20 cellular contexts compared by ENCODE assay signal in genomic region chr12:113896194-113896593, GRCh38.
DNase-seq lines count a peak whose midpoint lies in the region; ATAC-seq, FAIRE-seq and TF ChIP-seq lines count a peak whose summit lies in the region.
"Had no signal": no experiment of that assay in that cellular context is flagged by ENCODE, and none has a peak within 500 bp of the region (broad histone marks: within the 10 kb centered on the region; RNA-seq: fewer than 3 reads in every experiment).

No MANE protein-coding gene starts in this region.

- TF ChIP-seq EP300 in gastroesophageal sphincter (IDR thresholded peaks at IDR 0.05) = no peak

- FAIRE-seq in keratinocyte (lab: Jason Lieb, UNC) = peak; percentile 41
- FAIRE-seq: GM12878, GM18507 had no signal

- H3K9ac ChIP-seq in endodermal cell (ENCODE audit: extremely low read depth, low read length, poor library complexity, severe bottlenecking) (no peak overlapping the region), keratinocyte (ENCODE audit: control insufficient read depth, extremely low read depth, insufficient read depth, low read length) (no peak overlapping the region)

- dilution Hi-C loops in keratinocyte (cut with MboI; ENCODE audit: extremely low pct_ligation_motif_present, low sequenced_read_pairs) = no loop called here

- H2AFZ ChIP-seq in keratinocyte (ENCODE audit: control insufficient read depth, low read length) = peak overlapping the region; percentile 19

- no peaks in the 10 kb centered on the region for H4K20me1 ChIP-seq in keratinocyte (ENCODE audit: control insufficient read depth, extremely low read depth, insufficient read depth, low read length)

- H3K36me3 Mint-ChIP-seq in endodermal cell (ENCODE audit: low read depth) = peaks cover 10% of the 10 kb centered on the region

- peak overlapping the region; percentile 41 for H3K4me2 ChIP-seq in keratinocyte (ENCODE audit: control insufficient read depth, extremely low read depth, insufficient read depth, low read depth, low read length)

- H3K4me1 Mint-ChIP-seq in endodermal cell = peaks cover 27% of the 10 kb centered on the region

- H3K27me3 ChIP-seq in right cardiac atrium (ENCODE audit: control insufficient read depth, insufficient read depth) (no peaks in the 10 kb centered on the region), endodermal cell (ENCODE audit: control insufficient read depth, insufficient read depth, low read length, poor library complexity, severe bottlenecking) (no peaks in the 10 kb centered on the region), keratinocyte (ENCODE audit: control insufficient read depth, extremely low read depth, insufficient read depth, low read length) (no peaks in the 10 kb centered on the region), gastroesophageal sphincter (no peaks in the 10 kb centered on the region)

- no peak overlapping the region for H3K27ac ChIP-seq in right cardiac atrium (ENCODE audit: low read length)
- H3K27ac ChIP-seq in endodermal cell (ENCODE audit: low read depth, low read length) = no peak overlapping the region
- H3K27ac ChIP-seq in keratinocyte (ENCODE audit: control insufficient read depth, insufficient read depth, low read length) = no peak overlapping the region
- no peak overlapping the region for H3K27ac ChIP-seq in gastroesophageal sphincter

- DNase-seq in cardiac septum (ENCODE audit: low spot score) (peak; percentile 54), right cardiac atrium (no peak), endodermal cell (peak; percentile 93), keratinocyte (ENCODE audit: low read depth, low spot score) (no peak), NCI-H2196 (lab: John Stamatoyannopoulos, UW; ENCODE audit: unreplicated experiment) (no peak)
- DNase-seq: 8988T, C1 segment of cervical spinal cord, DMS53, IMR-90, Kasumi-1, NCI-H1105 treated with DMSO at 0.1 percent for 48 hours, NCI-H187, NCI-H2171 treated with DMSO at 0.1 percent for 48 hours, NCI-H510A, RPMI8226 had no signal

- H3K4me3 Mint-ChIP-seq in endodermal cell = no peak overlapping the region

- intact Hi-C loops in cardiac septum (cut with DNase I) = no loop called here
- intact Hi-C loops in right cardiac atrium (cut with DNase I) = no loop called here

- H3K27ac Mint-ChIP-seq in endodermal cell = peak overlapping the region; percentile 87

- no peaks in the 10 kb centered on the region for H3K9me3 ChIP-seq in right cardiac atrium (ENCODE audit: control insufficient read depth, low read length)
- H3K9me3 ChIP-seq in endodermal cell (ENCODE audit: control insufficient read depth, low read length) = no peaks in the 10 kb centered on the region
- H3K9me3 ChIP-seq in keratinocyte (ENCODE audit: control insufficient read depth, low read depth, low read length) = no peaks in the 10 kb centered on the region
- H3K9me3 ChIP-seq in gastroesophageal sphincter = no peaks in the 10 kb centered on the region

- H3K79me2 ChIP-seq in keratinocyte (ENCODE audit: control insufficient read depth, insufficient read depth, low read length) = no peaks in the 10 kb centered on the region

- no peaks in the 10 kb centered on the region for H3K9me1 ChIP-seq in keratinocyte (ENCODE audit: control insufficient read depth, extremely low read depth, insufficient read depth, low read length)

- TF ChIP-seq CTCF in endodermal cell (conservative IDR thresholded peaks at IDR 0.05) (no peak), keratinocyte (optimal IDR thresholded peaks at IDR 0.05 in 1 of 3, IDR thresholded peaks at IDR 0.05 in 1 of 3, conservative IDR thresholded peaks at IDR 0.05 in 1 of 3; ENCODE audit: extremely low read depth in 1 of 3, insufficient read depth in 2 of 3, low read length in 3 of 3) (no peak), gastroesophageal sphincter (IDR thresholded peaks at IDR 0.05) (no peak)

- no peak for ATAC-seq in right cardiac atrium
- ATAC-seq in gastroesophageal sphincter = no peak
- ATAC-seq in HG03025 (IDR thresholded peaks at IDR 0.05; ENCODE audit: low FRiP score, unreplicated experiment) = no peak
- ATAC-seq in HG02840 (IDR thresholded peaks at IDR 0.05; ENCODE audit: low FRiP score, unreplicated experiment) = no peak
- ATAC-seq: GM12878 had no signal

- no peaks in the 10 kb centered on the region for H3K9me3 Mint-ChIP-seq in endodermal cell

- no peak overlapping the region for H3K4me3 ChIP-seq in right cardiac atrium (ENCODE audit: low read length)
- no peak overlapping the region for H3K4me3 ChIP-seq in endodermal cell (ENCODE audit: low read length)
- H3K4me3 ChIP-seq in keratinocyte (ENCODE audit: control insufficient read depth in 2 of 3, extremely low read depth in 1 of 3, insufficient read depth in 2 of 3, low read depth in 1 of 3, low read length in 3 of 3) = no peak overlapping the region
- H3K4me3 ChIP-seq in gastroesophageal sphincter = no peak overlapping the region
- H3K4me3 ChIP-seq: GM12878 had no signal

- no peak for TF ChIP-seq POLR2A in gastroesophageal sphincter (IDR thresholded peaks at IDR 0.05)

- no peaks in the 10 kb centered on the region for H3K27me3 Mint-ChIP-seq in endodermal cell (ENCODE audit: insufficient read depth)

- no peaks in the 10 kb centered on the region for H3K4me1 ChIP-seq in right cardiac atrium (ENCODE audit: control insufficient read depth, insufficient read depth, low read length)
- peaks cover 14% of the 10 kb centered on the region for H3K4me1 ChIP-seq in endodermal cell (ENCODE audit: control insufficient read depth, insufficient read depth, low read length)
- peaks cover 31% of the 10 kb centered on the region for H3K4me1 ChIP-seq in keratinocyte (ENCODE audit: control insufficient read depth, extremely low read depth, insufficient read depth, low read length)
- no peaks in the 10 kb centered on the region for H3K4me1 ChIP-seq in gastroesophageal sphincter

- H3K36me3 ChIP-seq in endodermal cell (ENCODE audit: control insufficient read depth, insufficient read depth, low read length) (peaks cover 3% of the 10 kb centered on the region), keratinocyte (ENCODE audit: control insufficient read depth in 2 of 2, extremely low read depth in 1 of 2, insufficient read depth in 2 of 2, low read length in 2 of 2) (peaks cover 0 to 1% of the 10 kb centered on the region in 2 experiments), gastroesophageal sphincter (peaks cover 0 to 38% of the 10 kb centered on the region in 2 donors)

- 95% methylated on average over 7 of the region's 7 CpGs for WGBS in right cardiac atrium
- WGBS in endodermal cell (ENCODE audit: insufficient coverage in 1 of 2, insufficient read length in 1 of 2), 2 experiments = 73 to 89% methylated on average over 1 to 7 of the region's 7 CpGs
- 92 to 94% methylated on average over 4 of the region's 7 CpGs for WGBS in gastroesophageal sphincter (ENCODE audit: low coverage in 1 of 2), 2 donors

Comparison
In these comparisons a context has a peak if more than half of its experiments do, and no peak if none do; other contexts are left out.
1. DNase-seq: peak in cardiac septum (single experiment) and endodermal cell (single experiment); none in right cardiac atrium (0 of 3), keratinocyte (single experiment) and NCI-H2196 (single experiment).